Comparison of ENCODE assay signal across 21 cellular contexts in genomic region chr6:131744432-131744831, GRCh38. TPM values are rescaled to one million over a fixed set of nuclear protein-coding genes. Genes with fewer than 3 reads are reported as not detected.
DNase-seq lines count a peak whose midpoint lies in the region; ATAC-seq and TF ChIP-seq lines count a peak whose summit lies in the region.
"Had no signal": no experiment of that assay in that cellular context is flagged by ENCODE, and none has a peak within 500 bp of the region (broad histone marks: within the 10 kb centered on the region; RNA-seq: fewer than 3 reads in every experiment).

No MANE protein-coding gene starts in this region.

- H3K4me3 Mint-ChIP-seq in endothelial cell (ENCODE audit: unreplicated experiment), result no peak overlapping the region
- H3K4me3 Mint-ChIP-seq: T-cell had no signal

- H3K4me1 ChIP-seq in uterus, result peaks cover 0 to 11% of the 10 kb centered on the region in 2 donors

- no peak for TF ChIP-seq CTCF in endothelial cell (IDR thresholded peaks at IDR 0.05; ENCODE audit: unreplicated experiment)
- no peak for TF ChIP-seq CTCF in uterus (IDR thresholded peaks at IDR 0.05)

- H3K4me1 Mint-ChIP-seq in endothelial cell (ENCODE audit: unreplicated experiment), result peaks cover 41% of the 10 kb centered on the region
- H3K4me1 Mint-ChIP-seq: T-cell had no signal

- no peaks in the 10 kb centered on the region for H3K27me3 ChIP-seq in uterus

- DNase-seq in DMS53 (lab: John Stamatoyannopoulos, UW), result peak; percentile 33
- DNase-seq in DMS53 treated with DMSO at 0.1 percent for 48 hours (lab: John Stamatoyannopoulos, UW; ENCODE audit: unreplicated experiment), result no peak
- peak; percentile 4 for DNase-seq in NCI-H774 (lab: John Stamatoyannopoulos, UW)
- no peak for DNase-seq in endothelial cell (ENCODE audit: low spot score)
- DNase-seq in uterus, result no peak
- no peak for DNase-seq in NOMO-1 treated with dmso at 0.1 percent for 144 hours (lab: John Stamatoyannopoulos, UW; ENCODE audit: unreplicated experiment)
- DNase-seq: AML-193, DMS79 treated with DMSO at 0.1 percent for 48 hours, HCEC 1CT, KG1, NCI-H1930, NCI-H2171, NCI-H446, SK-N-SH, T-cell had no signal

- H3K9me3 ChIP-seq in uterus, result no peaks in the 10 kb centered on the region
- H3K9me3 ChIP-seq: SK-N-SH had no signal

- H3K4me3 ChIP-seq in uterus, result no peak overlapping the region

- no peak for ATAC-seq in HG03095 (IDR thresholded peaks at IDR 0.05; ENCODE audit: unreplicated experiment)
- no peak for ATAC-seq in GM21447 (IDR thresholded peaks at IDR 0.05; ENCODE audit: unreplicated experiment)
- ATAC-seq: T-cell had no signal

- no peaks in the 10 kb centered on the region for H3K36me3 Mint-ChIP-seq in endothelial cell (ENCODE audit: low read depth, unreplicated experiment)
- H3K36me3 Mint-ChIP-seq: T-cell had no signal

- intact Hi-C loops in uterus (cut with DNase I; ENCODE audit: low total_unique reads), result no loop called here

- H3K27me3 Mint-ChIP-seq in endothelial cell (ENCODE audit: unreplicated experiment), result peaks cover 4% of the 10 kb centered on the region

- TF ChIP-seq POLR2A in uterus (IDR thresholded peaks at IDR 0.05), result no peak

- no peaks in the 10 kb centered on the region for H3K9me3 Mint-ChIP-seq in endothelial cell (ENCODE audit: unreplicated experiment)
- H3K9me3 Mint-ChIP-seq: T-cell had no signal

- no peaks in the 10 kb centered on the region for H3K36me3 ChIP-seq in uterus

- peak overlapping the region; percentile 76 for H3K27ac Mint-ChIP-seq in endothelial cell (ENCODE audit: unreplicated experiment)
- H3K27ac Mint-ChIP-seq: T-cell had no signal

- no peak overlapping the region for H3K27ac ChIP-seq in uterus
- H3K27ac ChIP-seq: 22Rv1, C4-2B had no signal

RNA-seq across cellular contexts. Expression of gene CTAGE9, which starts 33.6 kb away (rescaled TPM):
- total RNA-seq in endothelial cell (ENCODE audit: unreplicated experiment), result not detected
- total RNA-seq in uterus, result not detected
- total RNA-seq: G401, RPMI7951, T-cell had no signal

RNA-seq across cellular contexts. Expression of gene OR2A4, which starts 43.2 kb away (rescaled TPM):
- total RNA-seq in endothelial cell (ENCODE audit: unreplicated experiment), result not detected
- not detected for total RNA-seq in uterus
- total RNA-seq: G401, RPMI7951, T-cell had no signal

Comparison
In these comparisons a context has a peak if more than half of its experiments do, and no peak if none do; other contexts are left out.
1. DNase-seq: peak in DMS53 (single experiment) and NCI-H774 (single experiment); none in DMS53 treated with DMSO at 0.1 percent for 48 hours (single experiment), endothelial cell (single experiment), uterus (0 of 2) and NOMO-1 treated with dmso at 0.1 percent for 144 hours (single experiment).